In the genomic region with DNA sequence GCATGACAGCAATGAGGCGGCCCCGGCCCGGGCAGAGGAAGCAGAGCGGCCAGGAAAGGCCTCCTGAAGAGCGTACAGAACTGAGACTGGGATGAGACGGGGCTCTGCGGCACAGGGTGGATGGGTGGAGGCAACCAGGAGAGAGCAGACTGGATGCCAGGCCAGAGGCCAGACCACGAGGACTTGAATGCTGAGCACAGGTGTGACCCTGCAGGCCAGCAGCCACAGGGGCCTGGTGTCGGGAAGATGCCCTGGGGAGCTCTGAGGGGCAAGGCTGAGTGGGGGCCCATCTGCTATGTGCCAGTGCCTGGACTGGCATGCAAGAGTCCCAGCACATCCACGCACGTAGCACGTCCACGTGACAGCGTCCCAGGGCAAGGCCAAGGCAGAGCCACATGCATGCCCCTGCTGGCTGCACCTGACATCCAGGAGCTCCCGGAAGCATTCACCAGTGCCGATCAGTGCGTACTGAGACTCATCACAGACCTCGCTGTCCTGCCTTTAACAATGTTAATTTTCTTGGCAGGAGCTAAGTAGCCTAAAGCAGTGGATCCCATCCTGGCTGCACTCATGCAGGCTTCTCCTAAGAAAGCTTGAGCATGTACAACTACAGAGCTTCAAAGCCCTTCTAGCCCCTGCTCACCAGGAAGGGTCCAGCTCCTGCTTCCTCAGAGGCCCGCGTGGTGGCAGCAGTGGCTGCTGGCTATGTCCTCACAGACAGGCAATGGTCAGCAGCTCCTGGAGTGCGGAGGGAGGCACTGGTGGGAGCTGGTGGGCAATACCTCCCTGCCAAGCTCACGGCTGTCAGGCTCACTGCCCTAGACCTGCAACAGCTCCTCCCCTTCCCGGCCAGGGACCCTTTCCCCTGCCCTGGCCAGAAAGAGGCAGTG, we compare ENCODE assay signal across 15 cellular contexts. TPM values are rescaled to one million over a fixed set of nuclear protein-coding genes. Genes with fewer than 3 reads are reported as not detected.
DNase-seq lines count a peak whose midpoint lies in the region; ATAC-seq, FAIRE-seq and TF ChIP-seq lines count a peak whose summit lies in the region.
"Had no signal": no experiment of that assay in that cellular context is flagged by ENCODE, and none has a peak within 500 bp of the region (broad histone marks: within the 10 kb centered on the region; RNA-seq: fewer than 3 reads in every experiment).

No MANE protein-coding gene starts in this region.

- no peak for TF ChIP-seq EP300 in K562 (IDR thresholded peaks at IDR 0.05; ENCODE audit: low read length)

- no peak overlapping the region for H3K4me3 ChIP-seq in cardiac muscle cell
- no peak overlapping the region for H3K4me3 ChIP-seq in K562
- no peak overlapping the region for H3K4me3 ChIP-seq in kidney epithelial cell (ENCODE audit: low read depth, low read length)
- H3K4me3 ChIP-seq in thyroid gland (replicated peaks in 1 of 3), result no peak overlapping the region
- H3K4me3 ChIP-seq: uterus had no signal

- no peaks in the 10 kb centered on the region for H4K20me1 ChIP-seq in K562 (replicated peaks; ENCODE audit: control insufficient read depth, insufficient read depth, low read length)

- H3K9me1 ChIP-seq in K562 (ENCODE audit: control insufficient read depth, insufficient read depth, low read length), result no peaks in the 10 kb centered on the region

- WGBS in K562 (ENCODE audit: insufficient coverage, low coverage, missing lambda C conversion rate), result 9% methylated on average over 21 of the region's 23 CpGs
- WGBS in thyroid gland, 2 donors, result 88 to 90% methylated on average over 12 to 20 of the region's 23 CpGs

- no peak overlapping the region for H3K9ac ChIP-seq in K562 (ENCODE audit: insufficient read depth in 1 of 2, low read depth in 2 of 2, low read length in 2 of 2)

- CTCF ChIA-PET in K562 (lab: Yijun Ruan, JAX; ENCODE audit: low intra/inter-chr PET ratio), result no interaction called here

- no peaks in the 10 kb centered on the region for H3K79me2 ChIP-seq in K562 (ENCODE audit: control insufficient read depth, insufficient read depth, low read length)

- peak; percentile 7 to 50 for DNase-seq in cardiac muscle cell (ENCODE audit: low read depth in 1 of 2, low spot score in 1 of 2)
- no peak for DNase-seq in Right ventricle myocardium inferior (ENCODE audit: missing footprints)
- peak in 3 of 4 experiments; percentile 14 to 33 (median 23) for DNase-seq in K562 (ENCODE audit: extremely low read depth in 1 of 4, low spot score in 3 of 4)
- no peak for DNase-seq in kidney epithelial cell (ENCODE audit: low read depth)
- DNase-seq in urothelium cell line (ENCODE audit: low spot score), result no peak
- DNase-seq in thyroid gland, result no peak
- no peak for DNase-seq in AML-193 (lab: John Stamatoyannopoulos, UW)
- DNase-seq: activated CD4-positive, alpha-beta T cell treated with anti-CD3 and anti-CD28 coated beads, Interleukin-2, amount 50 U/mL, for 4 hours; cerebellar nuclear complex; NCI-H2081 treated with DMSO at 0.1 percent for 48 hours; uterus had no signal

- no peak overlapping the region for H2AFZ ChIP-seq in K562 (ENCODE audit: low read depth, low read length)

- ATAC-seq in Right ventricle myocardium inferior (no peak), K562 (peak; percentile 89), HG02588 (IDR thresholded peaks at IDR 0.05; ENCODE audit: unreplicated experiment) (no peak)

- H3K27me3 ChIP-seq in cardiac muscle cell, result no peaks in the 10 kb centered on the region
- H3K27me3 ChIP-seq in K562 (ENCODE audit: control insufficient read depth in 2 of 2, insufficient read depth in 2 of 2, low read length in 2 of 2), result peaks cover 0 to 6% of the 10 kb centered on the region in 2 experiments; a peak in 1 of 5 replicates
- peaks cover 2% of the 10 kb centered on the region for H3K27me3 ChIP-seq in kidney epithelial cell (ENCODE audit: control insufficient read depth, insufficient read depth, low read length)
- no peaks in the 10 kb centered on the region for H3K27me3 ChIP-seq in thyroid gland
- H3K27me3 ChIP-seq: uterus had no signal

- TF ChIP-seq RAD21 in K562 (CRISPR knock-in tag; conservative IDR thresholded peaks at IDR 0.05 in 1 of 2, IDR thresholded peaks at IDR 0.05 in 1 of 2), result peak in 1 of 2 experiments; percentile 34; a peak in 2 of 4 replicates

- intact Hi-C loops in Right ventricle myocardium inferior (cut with DNase I) (no loop called here), K562 (cut with micrococcal nuclease) (no loop called here), thyroid gland (cut with DNase I) (no loop called here)

- BruUV-seq in K562 (replicated peaks; lab: Mats Ljungman, UMichigan), result no TSS peak

- no peaks in the 10 kb centered on the region for H3K9me3 ChIP-seq in cardiac muscle cell (ENCODE audit: low read depth)
- H3K9me3 ChIP-seq in K562 (replicated peaks; ENCODE audit: control insufficient read depth, insufficient read depth, low read depth, low read length), result no peaks in the 10 kb centered on the region
- H3K9me3 ChIP-seq in thyroid gland, result no peaks in the 10 kb centered on the region
- H3K9me3 ChIP-seq: uterus had no signal

- H3K36me3 ChIP-seq in cardiac muscle cell (no peaks in the 10 kb centered on the region), K562 (ENCODE audit: control insufficient read depth, insufficient read depth, low read length) (no peaks in the 10 kb centered on the region), kidney epithelial cell (ENCODE audit: control insufficient read depth, insufficient read depth, low read length) (no peaks in the 10 kb centered on the region), thyroid gland (no peaks in the 10 kb centered on the region)
- H3K36me3 ChIP-seq: uterus had no signal

- TF ChIP-seq POLR2A in K562 (conservative IDR thresholded peaks at IDR 0.05) (no peak), thyroid gland (IDR thresholded peaks at IDR 0.05) (no peak)

- no peak overlapping the region for H3K4me2 ChIP-seq in K562 (ENCODE audit: insufficient read depth, low read length)

- H3K27ac ChIP-seq in cardiac muscle cell (no peak overlapping the region), K562 (ENCODE audit: extremely low read depth, low read depth, low read length) (no peak overlapping the region), thyroid gland (no peak overlapping the region)
- H3K27ac ChIP-seq: uterus had no signal

- POLR2A ChIA-PET in K562 (lab: Yijun Ruan, JAX), result interaction anchor here (0.5 to 0.9 kb wide), 2 partner anchors 18 to 256 kb away, joined by 3 to 5 read pairs; no protein-coding TSS in a partner anchor

- FAIRE-seq in K562 (lab: Jason Lieb, UNC) (no peak), urothelium cell line (lab: Jason Lieb, UNC) (peak; percentile 79)

- H3K4me1 ChIP-seq in cardiac muscle cell (ENCODE audit: low read depth), result peaks cover 3% of the 10 kb centered on the region
- H3K4me1 ChIP-seq in K562 (replicated peaks in 1 of 2; ENCODE audit: control insufficient read depth in 2 of 2, insufficient read depth in 2 of 2, low read length in 2 of 2), result peaks cover 0 to 4% of the 10 kb centered on the region in 2 experiments; a peak in 1 of 5 replicates
- peaks cover 30 to 43% of the 10 kb centered on the region in 2 donors for H3K4me1 ChIP-seq in thyroid gland
- H3K4me1 ChIP-seq: uterus had no signal

- in situ Hi-C loops in K562 (cut with MboI), result no loop called here

- TF ChIP-seq CTCF in cardiac muscle cell (IDR thresholded peaks at IDR 0.05; ENCODE audit: low read depth, low read length) (peak; percentile 24), K562 (IDR thresholded peaks at IDR 0.05 in 2 of 3, conservative IDR thresholded peaks at IDR 0.05 in 1 of 3; ENCODE audit: insufficient read depth in 2 of 3, low read depth in 1 of 3, low read length in 3 of 3) (peak; percentile 44 to 53 (median 47); a peak in 5 of 6 replicates), kidney epithelial cell (IDR thresholded peaks at IDR 0.05; ENCODE audit: insufficient read depth, low read length, poor library complexity, severe bottlenecking) (peak; percentile 10), thyroid gland (IDR thresholded peaks at IDR 0.05) (peak in 3 of 6 experiments; percentile 16 to 22 (median 18))

TF ChIP-seq in K562, 482 proteins besides CTCF, POLR2A, EP300 and RAD21:
- TF ChIP-seq PHF8 (IDR thresholded peaks at IDR 0.05; ENCODE audit: borderline replicate concordance, low read length), result no peak

RNA-seq across cellular contexts. Expression of gene GRID1, which starts 18.0 kb away (rescaled TPM):
- 1.5 and 2.3 TPM in 2 replicates for total RNA-seq in cardiac muscle cell
- 0.47 and 1.6 TPM in 2 replicates for polyA plus RNA-seq in cardiac muscle cell
- 1.3 TPM for total RNA-seq in Right ventricle myocardium inferior
- 0.18 TPM in 1 of 2 replicates, not detected in the other for total RNA-seq in K562 (2011; cell fraction: chromatin; rRNA removed; ENCODE audit: low replicate concordance)
- total RNA-seq in K562 (2011; cell fraction: nucleolus; rRNA removed), result 0.13 TPM in 1 of 2 replicates, not detected in the other
- 0.15 TPM in 2 replicates for total RNA-seq in K562 (2011; cell fraction: nucleoplasm; rRNA removed)
- total RNA-seq in K562 (2014; rRNA removed), result 3.4 and 3.8 TPM in 2 replicates
- total RNA-seq in K562 (2014; rRNA removed; fragmentation: Illumina TruSeq; extraction: Trizol), result 0.51 and 0.80 TPM in 2 replicates
- total RNA-seq in K562 (2015; rRNA removed; fragmentation: Illumina TruSeq; extraction: Trizol), result 1.8 and 2.5 TPM in 2 replicates
- 7.1 and 7.2 TPM in 2 replicates for total RNA-seq in K562 (2021)
- polyA plus RNA-seq in K562 (2011; rRNA removed), result 0.01 TPM in 2 replicates
- polyA plus RNA-seq in K562 (2011; cell fraction: cytosol; rRNA removed), result not detected in 2 replicates
- polyA plus RNA-seq in K562 (2011; cell fraction: nucleus; rRNA removed), result 0.03 and 0.09 TPM in 2 replicates
- polyA plus RNA-seq in K562 (2012), result 3.8 and 8.2 TPM in 2 replicates
- polyA plus RNA-seq in K562 (2014; fragmentation: Illumina TruSeq; extraction: Trizol), result 1.2 and 4.7 TPM in 2 replicates
- under 1 TPM; 0.35 to 0.55 TPM for polyA plus RNA-seq in K562 (2014; fragmentation: Nextera tagmentation; extraction: Ambion mirVana)
- 3.3 and 5.3 TPM in 2 replicates for polyA plus RNA-seq in K562 (2014; rRNA removed)
- 0.03 and 0.11 TPM in 2 replicates for polyA minus RNA-seq in K562 (2011; rRNA and poly(A)+ RNA removed)
- polyA minus RNA-seq in K562 (2011; cell fraction: cytosol; rRNA and poly(A)+ RNA removed), result not detected in 2 replicates
- 0.11 TPM in 1 of 2 replicates, not detected in the other for polyA minus RNA-seq in K562 (2011; cell fraction: nucleus; rRNA and poly(A)+ RNA removed)
- total RNA-seq in kidney epithelial cell, result 0.33 and 2.3 TPM in 2 replicates
- 10 to 100 TPM; 17.2 to 28.1 (median 23.6) TPM for total RNA-seq in thyroid gland
- total RNA-seq: LHCN-M2; T-helper 1 cell treated with Interleukin-12 subunit alpha and Interleukin-12 subunit beta and Interleukin-4 antibody, amounts not matched to agents 30 ng/mL and 1 ng/mL, for 36 hours had no signal
- polyA plus RNA-seq: AG04450 had no signal

Comparison
In these comparisons a context has a peak if more than half of its experiments do, and no peak if none do; other contexts are left out.
1. DNase-seq: peak in cardiac muscle cell (2 of 2) and K562 (3 of 4); none in Right ventricle myocardium inferior (single experiment), kidney epithelial cell (single experiment), urothelium cell line (single experiment), thyroid gland (0 of 2) and AML-193 (0 of 2).